9 cellular contexts compared by ENCODE assay signal in genomic region chr3:45635475-45636256, GRCh38. TPM values are rescaled to one million over a fixed set of nuclear protein-coding genes. Genes with fewer than 3 reads are reported as not detected.
DNase-seq lines count a peak whose midpoint lies in the region; ATAC-seq and TF ChIP-seq lines count a peak whose summit lies in the region.
"Had no signal": no experiment of that assay in that cellular context is flagged by ENCODE, and none has a peak within 500 bp of the region (broad histone marks: within the 10 kb centered on the region; RNA-seq: fewer than 3 reads in every experiment).

No MANE protein-coding gene starts in this region.

- no peak overlapping the region for H3K4me3 ChIP-seq in iPS-15b (ENCODE audit: low read depth, low read length)

- DNase-seq in activated naive CD4-positive, alpha-beta T cell treated with anti-CD3 and anti-CD28 coated beads, Interleukin-2, amount 50 U/mL, for 72 hours (ENCODE audit: low spot score in 2 of 2) = no peak
- DNase-seq in activated naive CD4-positive, alpha-beta T cell treated with anti-CD3 and anti-CD28 coated beads, Interleukin-2, amount 10 ng/mL, durations not matched to agents 7 days and 5 days = no peak
- DNase-seq in amniotic epithelial cell (ENCODE audit: low read depth) = peak; percentile 94
- no peak for DNase-seq in type B pancreatic cell (ENCODE audit: extremely low spot score, unreplicated experiment)
- no peak for DNase-seq in NCI-H2029 treated with DMSO at 0.1 percent for 48 hours (lab: John Stamatoyannopoulos, UW)
- DNase-seq in stimulated activated CD4-positive, alpha-beta T cell treated with anti-CD3 and anti-CD28 coated beads, Interleukin-12 subunit alpha, Interleukin-12 subunit beta, amount 100 ng/mL, for 4 hours = no peak
- DNase-seq in stimulated activated naive CD4-positive, alpha-beta T cell (lab: John Stamatoyannopoulos, UW) = no peak
- DNase-seq: naive thymus-derived CD8-positive, alpha-beta T cell had no signal

- H3K9me3 Mint-ChIP-seq in activated naive CD4-positive, alpha-beta T cell treated with anti-CD3 and anti-CD28 coated beads, Interleukin-2, amount 50 U/mL, for 72 hours = no peaks in the 10 kb centered on the region
- no peaks in the 10 kb centered on the region for H3K9me3 Mint-ChIP-seq in activated naive CD4-positive, alpha-beta T cell treated with anti-CD3 and anti-CD28 coated beads, Interleukin-2, amount 10 ng/mL, durations not matched to agents 7 days and 5 days
- no peaks in the 10 kb centered on the region for H3K9me3 Mint-ChIP-seq in type B pancreatic cell
- H3K9me3 Mint-ChIP-seq: naive thymus-derived CD8-positive, alpha-beta T cell had no signal

- H3K9ac ChIP-seq in iPS-15b (ENCODE audit: low read depth, low read length) = peak overlapping the region; percentile 50

- no peak for TF ChIP-seq CTCF in type B pancreatic cell (conservative IDR thresholded peaks at IDR 0.05)

- H3K36me3 Mint-ChIP-seq in activated naive CD4-positive, alpha-beta T cell treated with anti-CD3 and anti-CD28 coated beads, Interleukin-2, amount 50 U/mL, for 72 hours = peaks cover 5% of the 10 kb centered on the region in 2 donors
- H3K36me3 Mint-ChIP-seq in activated naive CD4-positive, alpha-beta T cell treated with anti-CD3 and anti-CD28 coated beads, Interleukin-2, amount 10 ng/mL, durations not matched to agents 7 days and 5 days = peaks cover 24% of the 10 kb centered on the region
- H3K36me3 Mint-ChIP-seq in type B pancreatic cell = peaks cover 19% of the 10 kb centered on the region

- H3K4me1 Mint-ChIP-seq in activated naive CD4-positive, alpha-beta T cell treated with anti-CD3 and anti-CD28 coated beads, Interleukin-2, amount 10 ng/mL, durations not matched to agents 7 days and 5 days = peaks cover 24% of the 10 kb centered on the region
- H3K4me1 Mint-ChIP-seq in type B pancreatic cell (ENCODE audit: unreplicated experiment) = peaks cover 13% of the 10 kb centered on the region

- H3K9me3 ChIP-seq in iPS-15b (ENCODE audit: control insufficient read depth, insufficient read depth, low read length) = no peaks in the 10 kb centered on the region

- H3K4me3 Mint-ChIP-seq in activated naive CD4-positive, alpha-beta T cell treated with anti-CD3 and anti-CD28 coated beads, Interleukin-2, amount 10 ng/mL, durations not matched to agents 7 days and 5 days = no peak overlapping the region
- H3K4me3 Mint-ChIP-seq in type B pancreatic cell = no peak overlapping the region
- H3K4me3 Mint-ChIP-seq: naive thymus-derived CD8-positive, alpha-beta T cell had no signal

- H3K4me1 ChIP-seq in iPS-15b (ENCODE audit: control insufficient read depth, insufficient read depth, low read length) = peaks cover 17% of the 10 kb centered on the region

- no peaks in the 10 kb centered on the region for H3K36me3 ChIP-seq in iPS-15b (ENCODE audit: control insufficient read depth, insufficient read depth, low read length)

- no peaks in the 10 kb centered on the region for H3K27me3 Mint-ChIP-seq in activated naive CD4-positive, alpha-beta T cell treated with anti-CD3 and anti-CD28 coated beads, Interleukin-2, amount 10 ng/mL, durations not matched to agents 7 days and 5 days
- no peaks in the 10 kb centered on the region for H3K27me3 Mint-ChIP-seq in type B pancreatic cell
- H3K27me3 Mint-ChIP-seq: naive thymus-derived CD8-positive, alpha-beta T cell had no signal

- no peaks in the 10 kb centered on the region for H3K27me3 ChIP-seq in iPS-15b (ENCODE audit: control insufficient read depth, insufficient read depth, low read length)

- H3K27ac Mint-ChIP-seq in activated naive CD4-positive, alpha-beta T cell treated with anti-CD3 and anti-CD28 coated beads, Interleukin-2, amount 50 U/mL, for 72 hours = peak overlapping the region in 1 of 2 donors; percentile 60
- H3K27ac Mint-ChIP-seq in activated naive CD4-positive, alpha-beta T cell treated with anti-CD3 and anti-CD28 coated beads, Interleukin-2, amount 10 ng/mL, durations not matched to agents 7 days and 5 days = no peak overlapping the region
- peak overlapping the region; percentile 71 for H3K27ac Mint-ChIP-seq in type B pancreatic cell

- CTCF ChIA-PET in activated naive CD4-positive, alpha-beta T cell treated with anti-CD3 and anti-CD28 coated beads, Interleukin-2, amount 10 ng/mL, durations not matched to agents 7 days and 5 days (lab: Charles Lee) = interaction anchor here (2.9 kb wide), 1 partner anchor 25 kb away, joined by 12 read pairs; no protein-coding TSS in a partner anchor

- ATAC-seq in activated naive CD4-positive, alpha-beta T cell treated with anti-CD3 and anti-CD28 coated beads, Interleukin-2, amount 50 U/mL, for 72 hours = peak; percentile 40 to 90
- ATAC-seq: naive thymus-derived CD8-positive, alpha-beta T cell had no signal

RNA-seq across cellular contexts. Expression of gene LIMD1, which starts 41.1 kb away (rescaled TPM):
- 10 to 100 TPM; 14.9 to 39.6 TPM for total RNA-seq in activated naive CD4-positive, alpha-beta T cell treated with anti-CD3 and anti-CD28 coated beads, Interleukin-2, amount 50 U/mL, for 72 hours
- 24.1 and 26.2 TPM in 2 replicates for total RNA-seq in type B pancreatic cell (ENCODE audit: low replicate concordance)

RNA-seq across cellular contexts. Expression of gene SACM1L, which starts 53.5 kb away (rescaled TPM):
- 10 to 100 TPM; 61.8 to 99.2 TPM for total RNA-seq in activated naive CD4-positive, alpha-beta T cell treated with anti-CD3 and anti-CD28 coated beads, Interleukin-2, amount 50 U/mL, for 72 hours
- 37.5 and 51.6 TPM in 2 replicates for total RNA-seq in type B pancreatic cell (ENCODE audit: low replicate concordance)
